ENCODE assay signal across 8 cellular contexts in genomic region chr6:26054937-26055669, GRCh38. TPM values are rescaled to one million over a fixed set of nuclear protein-coding genes. Genes with fewer than 3 reads are reported as not detected.
DNase-seq lines count a peak whose midpoint lies in the region; ATAC-seq and TF ChIP-seq lines count a peak whose summit lies in the region.

No MANE protein-coding gene starts in this region.

- H3K27ac ChIP-seq in WERI-Rb-1 (peak overlapping the region; percentile 91), caudate nucleus (ENCODE audit: low read depth, low read length) (peak overlapping the region; percentile 79), spleen (peak overlapping the region; percentile 93 to 100 (median 98))

- DNase-seq in ACHN (peak; percentile 96), NCI-H2196 (lab: John Stamatoyannopoulos, UW; ENCODE audit: unreplicated experiment) (peak; percentile 90), WERI-Rb-1 (peak; percentile 96), caudate nucleus (lab: John Stamatoyannopoulos, UW) (peak in 59 of 61 donors; percentile 25 to 92 (median 71)), iris pigment epithelial cell (ENCODE audit: low read depth) (peak; percentile 96), spleen (peak; percentile 93)

- in situ Hi-C loops in ACHN (cut with HindIII; ENCODE audit: low pct_ligation_motif_present, low pct_unique_long_range_greater_than_20kb, low sequenced_read_pairs): no loop called here

- 0 to 1% (median 0%) methylated on average over 28 of the region's 28 CpGs for WGBS in spleen, 5 donors

- TF ChIP-seq CTCF in WERI-Rb-1 (IDR thresholded peaks at IDR 0.05; ENCODE audit: low read depth, low read length): peak; percentile 24; the same call in 1 of the 2 replicates
- TF ChIP-seq CTCF in spleen (IDR thresholded peaks at IDR 0.05 in 8 of 11, conservative IDR thresholded peaks at IDR 0.05 in 3 of 11): peak in 10 of 11 experiments; percentile 15 to 59 (median 38)

- peak overlapping the region; percentile 76 for H3K4me3 ChIP-seq in WERI-Rb-1 (ENCODE audit: low read depth, low read length)
- H3K4me3 ChIP-seq in spleen: peak overlapping the region; percentile 25 to 79 (median 56)

- H3K27me3 ChIP-seq in WERI-Rb-1 (ENCODE audit: insufficient read depth, low read depth, severe bottlenecking) (no peaks in the 10 kb centered on the region), spleen (replicated peaks in 1 of 7) (no peaks in the 10 kb centered on the region)

- intact Hi-C loops in spleen (cut with DNase I; ENCODE audit: low total_unique reads): no loop called here

- peak in 2 of 3 donors; percentile 49 to 70 for TF ChIP-seq POLR2A in spleen (IDR thresholded peaks at IDR 0.05)

- ATAC-seq in GM18861 (IDR thresholded peaks at IDR 0.05; ENCODE audit: unreplicated experiment) (peak; percentile 39), HG03097 (IDR thresholded peaks at IDR 0.05; ENCODE audit: low FRiP score, unreplicated experiment) (peak; percentile 49)

- peaks cover 8 to 42% (median 17%) of the 10 kb centered on the region in 6 donors for H3K4me1 ChIP-seq in spleen

- no peaks in the 10 kb centered on the region for H3K9me3 ChIP-seq in WERI-Rb-1 (ENCODE audit: severe bottlenecking)
- H3K9me3 ChIP-seq in spleen: no peaks in the 10 kb centered on the region

- H3K36me3 ChIP-seq in WERI-Rb-1: no peaks in the 10 kb centered on the region
- no peaks in the 10 kb centered on the region for H3K36me3 ChIP-seq in spleen

RNA-seq across cellular contexts. Expression of gene HFE, which starts 32.1 kb away (rescaled TPM):
- total RNA-seq in spleen: 10 to 100 TPM; 12.4 to 30.3 (median 19.0) TPM
- polyA plus RNA-seq in spleen: 1 to 10 TPM; 2.4 to 3.5 (median 2.8) TPM

Comparison
In these comparisons a context has a peak if more than half of its experiments do, and no peak if none do; other contexts are left out.
1. Peak in every context shown above with its lines: DNase-seq, ATAC-seq, H3K4me3 ChIP-seq and H3K27ac ChIP-seq.